In genomic region chr3:12194669-12195161, GRCh38 we compare ENCODE assay signal across 1 cellular context.
TF ChIP-seq lines count a peak whose summit lies in the region.

No MANE protein-coding gene starts in this region.

TF ChIP-seq in K562, 482 proteins besides CTCF, POLR2A, EP300 and RAD21 (continued from another document and continues in another):
- TF ChIP-seq TSHZ1 (CRISPR knock-in tag; IDR thresholded peaks at IDR 0.05) (no peak), BCOR (IDR thresholded peaks at IDR 0.05) (no peak), KDM2B (CRISPR knock-in tag; IDR thresholded peaks at IDR 0.05) (no peak), POLR3A (IDR thresholded peaks at IDR 0.05; ENCODE audit: borderline replicate concordance, extremely low read depth, insufficient read depth, insufficient read length) (no peak), ZNF449 (CRISPR knock-in tag; IDR thresholded peaks at IDR 0.05) (no peak), SAFB (IDR thresholded peaks at IDR 0.05; ENCODE audit: borderline replicate concordance, low read depth, low read length) (no peak), TBL1XR1 (IDR thresholded peaks at IDR 0.05; ENCODE audit: low read length in 2 of 2) (no peak), AFF1 (IDR thresholded peaks at IDR 0.05; ENCODE audit: low read depth in 1 of 2, partially characterized antibody in 2 of 2) (no peak), SIN3A (IDR thresholded peaks at IDR 0.05; ENCODE audit: borderline replicate concordance in 2 of 2, control insufficient read depth in 1 of 2, low read depth in 2 of 2, low read length in 2 of 2) (no peak), ZNF695 (CRISPR knock-in tag; IDR thresholded peaks at IDR 0.05) (no peak), KDM1A (IDR thresholded peaks at IDR 0.05) (no peak), SP1 (CRISPR knock-in tag; IDR thresholded peaks at IDR 0.05) (no peak), ZNF175 (CRISPR knock-in tag; IDR thresholded peaks at IDR 0.05; ENCODE audit: low read depth) (peak; percentile 94), PATZ1 (CRISPR knock-in tag; IDR thresholded peaks at IDR 0.05; ENCODE audit: borderline replicate concordance) (no peak), FOS (IDR thresholded peaks at IDR 0.05; ENCODE audit: extremely low read depth, insufficient read length) (no peak), HNRNPLL (IDR thresholded peaks at IDR 0.05; ENCODE audit: low read depth, low read length, poor library complexity, severe bottlenecking) (no peak), HMG20A (CRISPR knock-in tag; conservative IDR thresholded peaks at IDR 0.05) (no peak), ZNF583 (CRISPR knock-in tag; IDR thresholded peaks at IDR 0.05) (no peak), RBM39 (optimal IDR thresholded peaks at IDR 0.05; ENCODE audit: low read depth, low read length) (no peak), GMEB1 (CRISPR knock-in tag; IDR thresholded peaks at IDR 0.05) (no peak), POLR2G (IDR thresholded peaks at IDR 0.05; ENCODE audit: low read depth, low read length) (no peak), PRPF4 (IDR thresholded peaks at IDR 0.05; ENCODE audit: insufficient read depth, low read depth, low read length, poor library complexity, severe bottlenecking) (no peak), PHB (CRISPR knock-in tag; IDR thresholded peaks at IDR 0.05) (no peak), ARID3B (CRISPR knock-in tag; IDR thresholded peaks at IDR 0.05; ENCODE audit: borderline replicate concordance) (no peak), RHOXF2B (CRISPR knock-in tag; conservative IDR thresholded peaks at IDR 0.05) (no peak), KAT7 (CRISPR knock-in tag; IDR thresholded peaks at IDR 0.05; ENCODE audit: borderline replicate concordance) (no peak), ZNF766 (CRISPR knock-in tag; conservative IDR thresholded peaks at IDR 0.05) (peak; percentile 61; the same call in 1 of the 2 replicates), GTF2B (IDR thresholded peaks at IDR 0.05; ENCODE audit: extremely low read depth, insufficient read length) (no peak), FOSL1 (tag; conservative IDR thresholded peaks at IDR 0.05) (peak; percentile 46; the same call in 1 of the 2 replicates), CHD1 (IDR thresholded peaks at IDR 0.05; ENCODE audit: low read length) (no peak), CEBPG (CRISPR knock-in tag; IDR thresholded peaks at IDR 0.05) (peak; percentile 99), CEBPG (tag; conservative IDR thresholded peaks at IDR 0.05 in 1 of 2, IDR thresholded peaks at IDR 0.05 in 1 of 2) (peak; percentile 67 to 98; a peak in 3 of 4 replicates), POLR2AphosphoS5 (IDR thresholded peaks at IDR 0.05; ENCODE audit: control insufficient read depth, insufficient read depth, low read depth, low read length) (no peak), ERF (CRISPR knock-in tag; IDR thresholded peaks at IDR 0.05) (no peak), ZFX (CRISPR knock-in tag; IDR thresholded peaks at IDR 0.05) (no peak), BDP1 (IDR thresholded peaks at IDR 0.05; ENCODE audit: insufficient read depth, insufficient read length) (no peak), SNRNP70 (optimal IDR thresholded peaks at IDR 0.05; ENCODE audit: low read depth, low read length) (no peak), GTF2A2 (tag; IDR thresholded peaks at IDR 0.05) (no peak), ZNF197 (CRISPR knock-in tag; IDR thresholded peaks at IDR 0.05; ENCODE audit: low read depth) (no peak), FOXK2 (conservative IDR thresholded peaks at IDR 0.05 in 1 of 2, IDR thresholded peaks at IDR 0.05 in 1 of 2; ENCODE audit: low read depth in 2 of 2) (no peak), STAT6 (CRISPR knock-in tag; IDR thresholded peaks at IDR 0.05) (no peak), ZNF830 (CRISPR knock-in tag; IDR thresholded peaks at IDR 0.05) (no peak), SAFB2 (IDR thresholded peaks at IDR 0.05; ENCODE audit: borderline replicate concordance, low read depth, low read length, severe bottlenecking) (no peak), CCAR2 (IDR thresholded peaks at IDR 0.05; ENCODE audit: low read depth, low read length) (no peak), MCM3 (IDR thresholded peaks at IDR 0.05) (no peak), ZNF3 (CRISPR knock-in tag; IDR thresholded peaks at IDR 0.05) (no peak), YY1 (IDR thresholded peaks at IDR 0.05; ENCODE audit: borderline replicate concordance in 1 of 3, control insufficient read depth in 1 of 3, extremely low read depth in 1 of 3, insufficient read depth in 3 of 3, insufficient read length in 1 of 3, insufficient replicate concordance in 2 of 3, low read depth in 1 of 3, low read length in 2 of 3) (no peak), ZNF24 (IDR thresholded peaks at IDR 0.05) (0 out of 2 replicates have a peak, but pooled peaks have one; percentile 33), NCOA2 (IDR thresholded peaks at IDR 0.05; ENCODE audit: partially characterized antibody in 2 of 2) (no peak), ZNF644 (tag; IDR thresholded peaks at IDR 0.05; ENCODE audit: low read depth) (no peak), ZNF778 (CRISPR knock-in tag; IDR thresholded peaks at IDR 0.05) (no peak)
